ENCODE assay signal across 34 cellular contexts in the genomic region with DNA sequence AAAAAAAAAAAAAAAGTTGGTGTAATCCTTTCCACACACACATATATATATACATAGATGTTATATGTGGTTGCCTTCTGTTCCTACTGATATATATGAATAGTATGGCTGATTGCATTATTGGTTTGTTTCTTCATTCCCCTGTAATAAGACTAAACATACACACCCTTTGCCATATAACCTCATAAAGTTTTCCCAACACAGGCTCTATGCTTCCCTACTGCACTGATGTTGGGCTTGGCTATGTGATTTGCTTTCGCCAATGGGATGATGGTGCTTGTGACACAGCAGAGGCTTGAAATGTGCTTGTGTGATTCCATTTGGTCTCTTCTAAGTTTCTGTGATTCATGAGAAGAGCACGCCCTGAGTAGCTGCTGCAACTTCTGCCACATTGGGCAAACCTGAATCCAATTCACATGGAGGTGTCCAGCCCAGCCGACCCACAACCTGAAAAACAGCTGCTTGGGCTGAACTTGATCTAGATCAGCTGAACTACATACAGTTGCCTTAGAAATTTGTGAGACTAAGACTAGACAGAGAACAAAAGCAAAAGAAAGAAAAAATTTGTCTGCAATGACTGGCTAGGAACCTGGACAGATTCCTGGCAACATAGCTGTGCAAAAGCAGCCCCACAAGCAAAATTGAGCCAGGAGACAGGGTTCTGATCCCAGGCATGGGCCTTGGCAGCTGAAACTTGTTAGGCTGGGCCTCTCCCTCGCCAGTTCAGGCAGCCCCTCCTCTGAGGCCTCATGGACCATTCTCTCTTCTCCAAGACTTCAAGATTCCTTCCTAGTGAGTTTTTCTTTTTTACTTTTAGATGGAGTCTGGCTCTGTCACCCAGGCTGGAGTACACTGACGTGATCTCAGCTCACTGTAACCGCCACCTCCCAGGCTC. TPM values are rescaled to one million over a fixed set of nuclear protein-coding genes. Genes with fewer than 3 reads are reported as not detected.
DNase-seq lines count a peak whose midpoint lies in the region; ATAC-seq, FAIRE-seq and TF ChIP-seq lines count a peak whose summit lies in the region.
"Had no signal": no experiment of that assay in that cellular context is flagged by ENCODE, and none has a peak within 500 bp of the region (broad histone marks: within the 10 kb centered on the region; RNA-seq: fewer than 3 reads in every experiment).

No MANE protein-coding gene starts in this region.

- no peak overlapping the region for H3K9ac ChIP-seq in astrocyte (ENCODE audit: low read length)
- H3K9ac ChIP-seq: BLaER1 treated with 17β-estradiol and CSF1 and Interleukin-3, amounts not matched to agents 10 nM and 100 nM had no signal

- no peak overlapping the region for H3K4me2 ChIP-seq in astrocyte (ENCODE audit: low read length)
- H3K4me2 ChIP-seq: BLaER1 treated with 17β-estradiol and CSF1 and Interleukin-3, amounts not matched to agents 10 nM and 100 nM had no signal

- no peak overlapping the region for H3K4me3 ChIP-seq in astrocyte (ENCODE audit: insufficient read depth, low read depth, low read length)
- H3K4me3 ChIP-seq: BLaER1 treated with 17β-estradiol and CSF1 and Interleukin-3, amounts not matched to agents 10 nM and 100 nM; heart left ventricle; SJSA1; skin epidermis; suprapubic skin had no signal

- no peak overlapping the region for H2AFZ ChIP-seq in astrocyte (ENCODE audit: low read depth, low read length)

- no peaks in the 10 kb centered on the region for H3K79me2 ChIP-seq in astrocyte (ENCODE audit: insufficient read depth, low read length)

- H3K4me1 ChIP-seq in astrocyte (ENCODE audit: insufficient read depth, low read length) = peaks cover 4% of the 10 kb centered on the region
- H3K4me1 ChIP-seq: SJSA1, suprapubic skin had no signal

- H3K9me3 Mint-ChIP-seq in astrocyte (ENCODE audit: unreplicated experiment) (peaks cover 8% of the 10 kb centered on the region), mesothelial cell of epicardium (peaks cover 27% of the 10 kb centered on the region), HFFc6 (peaks cover 2% of the 10 kb centered on the region; the same call in 1 of the 2 replicates)
- H3K9me3 Mint-ChIP-seq: activated B cell treated with CpG ODN at 0.5 μM for 24 hours had no signal

- no peak for FAIRE-seq in astrocyte (lab: Jason Lieb, UNC)
- FAIRE-seq: keratinocyte, urothelium cell line had no signal

- peaks cover 27% of the 10 kb centered on the region for H4K20me1 ChIP-seq in astrocyte (ENCODE audit: insufficient read depth, low read length)

- peak; percentile 12 for ATAC-seq in left ventricle myocardium superior
- no peak for ATAC-seq in HG03039 (IDR thresholded peaks at IDR 0.05; ENCODE audit: unreplicated experiment)
- ATAC-seq: T-cell had no signal

- peaks cover 39% of the 10 kb centered on the region for H3K36me3 Mint-ChIP-seq in astrocyte (ENCODE audit: low read depth, unreplicated experiment)
- peaks cover 28% of the 10 kb centered on the region for H3K36me3 Mint-ChIP-seq in mesothelial cell of epicardium
- H3K36me3 Mint-ChIP-seq in HFFc6 (ENCODE audit: low read depth) = peaks cover 27% of the 10 kb centered on the region

- H3K4me3 Mint-ChIP-seq in astrocyte (ENCODE audit: unreplicated experiment) = no peak overlapping the region
- H3K4me3 Mint-ChIP-seq in mesothelial cell of epicardium = no peak overlapping the region
- no peak overlapping the region for H3K4me3 Mint-ChIP-seq in HFFc6
- H3K4me3 Mint-ChIP-seq: activated B cell treated with CpG ODN at 0.5 μM for 24 hours, nephron, T-cell had no signal

- peak overlapping the region; percentile 68 for H3K27ac Mint-ChIP-seq in astrocyte (ENCODE audit: unreplicated experiment)
- H3K27ac Mint-ChIP-seq in mesothelial cell of epicardium = peak overlapping the region; percentile 83
- no peak overlapping the region for H3K27ac Mint-ChIP-seq in HFFc6
- H3K27ac Mint-ChIP-seq: activated B cell treated with CpG ODN at 0.5 μM for 24 hours, T-cell had no signal

- H3K4me1 Mint-ChIP-seq in astrocyte (ENCODE audit: low read depth, unreplicated experiment) = peaks cover 16% of the 10 kb centered on the region
- H3K4me1 Mint-ChIP-seq in mesothelial cell of epicardium = peaks cover 2% of the 10 kb centered on the region
- peaks cover 13% of the 10 kb centered on the region for H3K4me1 Mint-ChIP-seq in HFFc6 (ENCODE audit: low read depth)

- DNase-seq in left ventricle myocardium superior (no peak), cardiac septum (ENCODE audit: low spot score) (no peak), astrocyte (ENCODE audit: low read depth) (no peak), mesothelial cell of epicardium (ENCODE audit: low spot score in 2 of 2, unreplicated experiment in 2 of 2) (no peak), posterior cingulate gyrus (no peak), HFFc6 (no peak)
- DNase-seq: ACHN; activated B cell treated with CpG ODN at 0.5 μM for 24 hours; activated CD4-positive, alpha-beta T cell treated with anti-CD3 and anti-CD28 coated beads, Interleukin-2, amount 50 U/mL, for 48 hours; activated naive CD4-positive, alpha-beta T cell treated with anti-CD3 and anti-CD28 coated beads, Interleukin-2, amount 50 U/mL, for 16 hours; caudate nucleus; cortex of kidney; effector memory CD4-positive, alpha-beta T cell; EL; foreskin fibroblast; GOT3; heart left ventricle; KG1; NCI-H1092 treated with DMSO at 0.1 percent for 48 hours; NCI-H1694 treated with DMSO at 0.1 percent for 48 hours; NCI-H2171; NCI-H510A treated with DMSO at 0.1 percent for 48 hours; RPMI8226; stimulated activated naive CD4-positive, alpha-beta T cell; T-cell had no signal

- no peaks in the 10 kb centered on the region for H3K9me3 ChIP-seq in astrocyte (ENCODE audit: insufficient read depth, low read depth, low read length)
- H3K9me3 ChIP-seq: SJSA1, suprapubic skin had no signal

- intact Hi-C loops in left ventricle myocardium superior (cut with micrococcal nuclease) (loop anchor here (5.0 kb wide), 1 partner anchor 123 kb away; no protein-coding TSS in a partner anchor), cardiac septum (cut with DNase I) (loop anchor here (5.0 kb wide), 1 partner anchor 68 kb away; the partner anchor contains the start of gene RBCK1), posterior cingulate gyrus (cut with DNase I) (no loop called here)

- peaks cover 19% of the 10 kb centered on the region for H3K36me3 ChIP-seq in astrocyte (ENCODE audit: insufficient read depth, low read length)
- H3K36me3 ChIP-seq: suprapubic skin had no signal

- no peaks in the 10 kb centered on the region for H3K27me3 ChIP-seq in astrocyte (ENCODE audit: insufficient read depth, low read length)
- H3K27me3 ChIP-seq: BLaER1 treated with 17β-estradiol and CSF1 and Interleukin-3, amounts not matched to agents 10 nM and 100 nM; heart left ventricle; SJSA1; suprapubic skin had no signal

- no peaks in the 10 kb centered on the region for H3K27me3 Mint-ChIP-seq in astrocyte (ENCODE audit: low read depth, unreplicated experiment)
- no peaks in the 10 kb centered on the region for H3K27me3 Mint-ChIP-seq in mesothelial cell of epicardium (ENCODE audit: low read depth)
- peaks cover 4% of the 10 kb centered on the region for H3K27me3 Mint-ChIP-seq in HFFc6 (ENCODE audit: insufficient read depth)
- H3K27me3 Mint-ChIP-seq: activated B cell treated with CpG ODN at 0.5 μM for 24 hours, T-cell had no signal

- H3K27ac ChIP-seq in astrocyte (ENCODE audit: low read depth, low read length) = no peak overlapping the region
- H3K27ac ChIP-seq: BLaER1 treated with 17β-estradiol and CSF1 and Interleukin-3, amounts not matched to agents 10 nM and 100 nM; heart left ventricle; HL-60; SJSA1; suprapubic skin had no signal

- no peak for TF ChIP-seq CTCF in astrocyte (IDR thresholded peaks at IDR 0.05; ENCODE audit: insufficient read depth, low read depth, low read length)
- no peak for TF ChIP-seq CTCF in mesothelial cell of epicardium (IDR thresholded peaks at IDR 0.05; ENCODE audit: unreplicated experiment)
- no peak for TF ChIP-seq CTCF in HFFc6 (IDR thresholded peaks at IDR 0.05)

RNA-seq across cellular contexts. Expression of gene TBC1D20, which starts 13.4 kb away (rescaled TPM):
- total RNA-seq in left ventricle myocardium superior = 23.3 TPM
- 26.5 TPM for total RNA-seq in cardiac septum
- 40.6 and 44.8 TPM in 2 replicates for total RNA-seq in astrocyte
- total RNA-seq in mesothelial cell of epicardium = 34.1 to 37.1 TPM (median 34.4 TPM) in 3 replicates
- 10 to 100 TPM; 36.7 to 47.0 (median 42.1) TPM for total RNA-seq in HFFc6 (2021; fragmentation: NEBNext Ultra II Directional; extraction: Animal tissue kit (Norgen Biotek cat#: 25700))
